ENCODE assay signal across 1 cellular context in the genomic region with DNA sequence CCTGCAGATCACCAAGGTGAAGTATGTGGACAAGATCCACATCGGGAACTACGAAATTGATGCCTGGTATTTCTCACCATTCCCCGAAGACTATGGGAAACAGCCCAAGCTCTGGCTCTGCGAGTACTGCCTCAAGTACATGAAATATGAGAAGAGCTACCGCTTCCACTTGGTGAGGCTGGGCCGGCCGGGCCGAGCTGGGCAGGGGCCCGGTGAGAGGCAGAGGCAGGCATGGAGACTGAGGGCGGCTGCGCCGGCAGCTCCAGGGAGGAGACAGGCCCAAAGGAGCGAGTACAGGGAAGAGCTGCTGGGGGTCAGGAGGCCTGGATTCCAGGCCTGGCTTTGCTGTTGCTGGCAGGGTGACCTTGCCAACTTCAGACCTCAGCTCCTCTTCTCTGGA.
TF ChIP-seq lines count a peak whose summit lies in the region.

No MANE protein-coding gene starts in this region.

TF ChIP-seq in K562, 482 proteins besides CTCF, POLR2A, EP300 and RAD21:
- TF ChIP-seq SRSF9 (IDR thresholded peaks at IDR 0.05; ENCODE audit: borderline replicate concordance, low read depth, low read length) (no peak), TBP (optimal IDR thresholded peaks at IDR 0.05; ENCODE audit: low read depth, low read length) (no peak), CEBPB (tag; IDR thresholded peaks at IDR 0.05) (no peak)
TF ChIP-seq in K562: peak in this region for 0.
